Comparison of ENCODE assay signal across 2 cellular contexts in the genomic region with DNA sequence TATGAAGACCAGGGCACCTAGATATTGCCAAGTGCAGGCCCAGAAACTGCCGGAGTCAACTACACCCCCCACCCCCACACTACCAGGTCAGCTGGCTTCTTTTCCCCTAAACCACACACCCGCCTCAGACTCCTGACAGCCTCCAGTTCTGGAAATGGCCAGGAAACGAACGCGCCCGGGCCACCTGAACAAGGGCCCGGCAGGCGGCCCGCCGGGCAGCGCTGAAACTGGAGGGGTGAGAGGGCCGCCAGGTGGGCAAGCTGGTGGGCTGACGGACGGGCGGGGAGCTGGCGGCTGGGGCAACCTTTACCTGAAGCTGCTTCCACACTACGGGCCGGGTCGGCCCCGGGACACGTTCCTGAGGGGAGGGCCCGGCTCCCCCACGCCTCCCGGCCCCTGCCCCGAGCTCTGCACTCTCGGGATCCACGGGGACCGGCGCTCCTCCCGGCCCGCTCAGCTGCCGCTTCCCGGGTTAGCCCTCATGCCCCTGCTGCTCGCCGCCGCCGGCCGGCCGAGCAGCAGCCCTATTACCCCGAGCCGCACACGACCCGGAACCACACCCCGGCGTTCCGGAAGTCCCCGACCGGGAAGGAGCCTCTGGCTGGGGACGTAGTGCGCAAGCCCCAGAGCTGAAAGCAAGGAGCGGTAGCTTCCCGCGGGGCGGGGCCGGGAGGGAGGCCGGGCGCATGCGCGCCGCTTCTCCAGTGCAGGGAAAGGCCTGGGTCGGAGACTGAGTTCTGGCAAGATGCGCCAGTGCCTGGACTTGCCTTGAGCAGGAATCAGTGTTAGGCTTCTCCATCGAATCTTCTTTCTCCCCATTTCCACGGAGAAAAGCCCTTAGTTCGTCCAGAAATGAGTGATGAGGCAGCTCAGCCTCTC.
TF ChIP-seq lines count a peak whose summit lies in the region.

A gene (minus strand): TSS at position 548 of the 879 bp plus-strand sequence. CDS start 34,634 bp downstream, outside the sequence.

TF ChIP-seq in IMR-90, 13 proteins besides CTCF, POLR2A, EP300 and RAD21:
- peak; percentile 3; the same call in 1 of the 2 replicates for TF ChIP-seq SMC3 (IDR thresholded peaks at IDR 0.05; ENCODE audit: low read depth, low read length)
- TF ChIP-seq MAZ (IDR thresholded peaks at IDR 0.05; ENCODE audit: borderline replicate concordance, low read depth, low read length): peak; percentile 98
- TF ChIP-seq MAFK (IDR thresholded peaks at IDR 0.05; ENCODE audit: low read depth, low read length): no peak

TF ChIP-seq in endothelial cell of umbilical vein, 7 proteins besides CTCF, POLR2A, EP300 and RAD21:
- TF ChIP-seq FOS (IDR thresholded peaks at IDR 0.05; ENCODE audit: borderline replicate concordance, insufficient read depth, low read length) (no peak), POLR2AphosphoS5 (IDR thresholded peaks at IDR 0.05; ENCODE audit: insufficient read depth, low read depth, low read length) (peak; percentile 90)
TF ChIP-seq in endothelial cell of umbilical vein: peak in this region for 1.
